ENCODE assay signal across 1 cellular context in the genomic region with DNA sequence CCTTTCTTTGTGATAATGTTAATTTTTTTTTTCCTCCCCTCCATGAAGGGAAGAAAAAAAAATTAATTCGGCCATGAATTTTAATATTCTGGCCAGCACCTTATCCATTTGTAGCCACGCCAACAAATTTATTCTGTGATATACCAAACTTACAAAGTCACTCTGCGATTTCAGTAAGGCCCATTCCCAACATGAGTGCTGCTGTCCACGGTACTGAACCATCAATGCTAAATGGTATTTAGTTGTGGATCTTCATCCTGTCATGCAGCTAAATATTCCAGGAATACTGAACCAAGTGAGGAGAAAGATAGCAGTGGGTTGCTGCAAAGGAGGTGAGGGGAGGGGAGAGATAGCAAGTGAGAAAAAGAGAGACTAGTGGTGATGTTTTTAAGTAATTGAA.
TF ChIP-seq lines count a peak whose summit lies in the region.

No MANE protein-coding gene starts in this region.

TF ChIP-seq in HepG2, 621 proteins besides CTCF, POLR2A, EP300 and RAD21 (continues in another document):
- peak; percentile 63; the same call in 1 of the 2 replicates for TF ChIP-seq MIXL1 (CRISPR knock-in tag; IDR thresholded peaks at IDR 0.05)
- TF ChIP-seq HDAC2 (CRISPR knock-in tag; IDR thresholded peaks at IDR 0.05), result peak; percentile 44; the same call in 1 of the 2 replicates
- 0 out of 2 replicates have a peak, but pooled peaks have one; percentile 50 for TF ChIP-seq NFKBIZ (CRISPR knock-in tag; IDR thresholded peaks at IDR 0.05)
- TF ChIP-seq, protein P1, sequence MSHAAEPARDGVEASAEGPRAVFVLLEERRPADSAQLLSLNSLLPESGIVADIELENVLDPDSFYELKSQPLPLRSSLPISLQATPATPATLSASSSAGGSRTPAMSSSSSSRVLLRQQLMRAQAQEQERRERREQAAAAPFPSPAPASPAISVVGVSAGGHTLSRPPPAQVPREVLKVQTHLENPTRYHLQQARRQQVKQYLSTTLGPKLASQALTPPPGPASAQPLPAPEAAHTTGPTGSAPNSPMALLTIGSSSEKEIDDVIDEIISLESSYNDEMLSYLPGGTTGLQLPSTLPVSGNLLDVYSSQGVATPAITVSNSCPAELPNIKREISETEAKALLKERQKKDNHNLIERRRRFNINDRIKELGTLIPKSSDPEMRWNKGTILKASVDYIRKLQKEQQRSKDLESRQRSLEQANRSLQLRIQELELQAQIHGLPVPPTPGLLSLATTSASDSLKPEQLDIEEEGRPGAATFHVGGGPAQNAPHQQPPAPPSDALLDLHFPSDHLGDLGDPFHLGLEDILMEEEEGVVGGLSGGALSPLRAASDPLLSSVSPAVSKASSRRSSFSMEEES (CRISPR knock-in tag; IDR thresholded peaks at IDR 0.05), result peak; percentile 48; the same call in 1 of the 2 replicates
- TF ChIP-seq, protein P2, sequence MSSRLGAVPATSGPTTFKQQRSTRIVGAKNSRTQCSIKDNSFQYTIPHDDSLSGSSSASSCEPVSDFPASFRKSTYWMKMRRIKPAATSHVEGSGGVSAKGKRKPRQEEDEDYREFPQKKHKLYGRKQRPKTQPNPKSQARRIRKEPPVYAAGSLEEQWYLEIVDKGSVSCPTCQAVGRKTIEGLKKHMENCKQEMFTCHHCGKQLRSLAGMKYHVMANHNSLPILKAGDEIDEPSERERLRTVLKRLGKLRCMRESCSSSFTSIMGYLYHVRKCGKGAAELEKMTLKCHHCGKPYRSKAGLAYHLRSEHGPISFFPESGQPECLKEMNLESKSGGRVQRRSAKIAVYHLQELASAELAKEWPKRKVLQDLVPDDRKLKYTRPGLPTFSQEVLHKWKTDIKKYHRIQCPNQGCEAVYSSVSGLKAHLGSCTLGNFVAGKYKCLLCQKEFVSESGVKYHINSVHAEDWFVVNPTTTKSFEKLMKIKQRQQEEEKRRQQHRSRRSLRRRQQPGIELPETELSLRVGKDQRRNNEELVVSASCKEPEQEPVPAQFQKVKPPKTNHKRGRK (CRISPR knock-in tag; IDR thresholded peaks at IDR 0.05), result no peak
- TF ChIP-seq HES4 (CRISPR knock-in tag; IDR thresholded peaks at IDR 0.05; ENCODE audit: borderline replicate concordance), result no peak
- TF ChIP-seq, protein P3, sequence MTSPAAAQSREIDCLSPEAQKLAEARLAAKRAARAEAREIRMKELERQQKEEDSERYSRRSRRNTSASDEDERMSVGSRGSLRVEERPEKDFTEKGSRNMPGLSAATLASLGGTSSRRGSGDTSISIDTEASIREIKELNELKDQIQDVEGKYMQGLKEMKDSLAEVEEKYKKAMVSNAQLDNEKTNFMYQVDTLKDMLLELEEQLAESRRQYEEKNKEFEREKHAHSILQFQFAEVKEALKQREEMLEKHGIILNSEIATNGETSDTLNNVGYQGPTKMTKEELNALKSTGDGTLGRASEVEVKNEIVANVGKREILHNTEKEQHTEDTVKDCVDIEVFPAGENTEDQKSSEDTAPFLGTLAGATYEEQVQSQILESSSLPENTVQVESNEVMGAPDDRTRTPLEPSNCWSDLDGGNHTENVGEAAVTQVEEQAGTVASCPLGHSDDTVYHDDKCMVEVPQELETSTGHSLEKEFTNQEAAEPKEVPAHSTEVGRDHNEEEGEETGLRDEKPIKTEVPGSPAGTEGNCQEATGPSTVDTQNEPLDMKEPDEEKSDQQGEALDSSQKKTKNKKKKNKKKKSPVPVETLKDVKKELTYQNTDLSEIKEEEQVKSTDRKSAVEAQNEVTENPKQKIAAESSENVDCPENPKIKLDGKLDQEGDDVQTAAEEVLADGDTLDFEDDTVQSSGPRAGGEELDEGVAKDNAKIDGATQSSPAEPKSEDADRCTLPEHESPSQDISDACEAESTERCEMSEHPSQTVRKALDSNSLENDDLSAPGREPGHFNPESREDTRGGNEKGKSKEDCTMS (CRISPR knock-in tag; conservative IDR thresholded peaks at IDR 0.05), result 0 out of 2 replicates have a peak, but pooled peaks have one; percentile 72
- TF ChIP-seq, protein P4, sequence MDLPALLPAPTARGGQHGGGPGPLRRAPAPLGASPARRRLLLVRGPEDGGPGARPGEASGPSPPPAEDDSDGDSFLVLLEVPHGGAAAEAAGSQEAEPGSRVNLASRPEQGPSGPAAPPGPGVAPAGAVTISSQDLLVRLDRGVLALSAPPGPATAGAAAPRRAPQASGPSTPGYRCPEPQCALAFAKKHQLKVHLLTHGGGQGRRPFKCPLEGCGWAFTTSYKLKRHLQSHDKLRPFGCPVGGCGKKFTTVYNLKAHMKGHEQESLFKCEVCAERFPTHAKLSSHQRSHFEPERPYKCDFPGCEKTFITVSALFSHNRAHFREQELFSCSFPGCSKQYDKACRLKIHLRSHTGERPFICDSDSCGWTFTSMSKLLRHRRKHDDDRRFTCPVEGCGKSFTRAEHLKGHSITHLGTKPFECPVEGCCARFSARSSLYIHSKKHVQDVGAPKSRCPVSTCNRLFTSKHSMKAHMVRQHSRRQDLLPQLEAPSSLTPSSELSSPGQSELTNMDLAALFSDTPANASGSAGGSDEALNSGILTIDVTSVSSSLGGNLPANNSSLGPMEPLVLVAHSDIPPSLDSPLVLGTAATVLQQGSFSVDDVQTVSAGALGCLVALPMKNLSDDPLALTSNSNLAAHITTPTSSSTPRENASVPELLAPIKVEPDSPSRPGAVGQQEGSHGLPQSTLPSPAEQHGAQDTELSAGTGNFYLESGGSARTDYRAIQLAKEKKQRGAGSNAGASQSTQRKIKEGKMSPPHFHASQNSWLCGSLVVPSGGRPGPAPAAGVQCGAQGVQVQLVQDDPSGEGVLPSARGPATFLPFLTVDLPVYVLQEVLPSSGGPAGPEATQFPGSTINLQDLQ (CRISPR knock-in tag; IDR thresholded peaks at IDR 0.05), result no peak
- no peak for TF ChIP-seq SETDB1 (CRISPR knock-in tag; IDR thresholded peaks at IDR 0.05; ENCODE audit: borderline replicate concordance)
- no peak for TF ChIP-seq SP2 (CRISPR knock-in tag; IDR thresholded peaks at IDR 0.05)
- no peak for TF ChIP-seq SP140L (CRISPR knock-in tag; IDR thresholded peaks at IDR 0.05; ENCODE audit: borderline replicate concordance)
- TF ChIP-seq RBM22 (optimal IDR thresholded peaks at IDR 0.05; ENCODE audit: low read length), result no peak
- TF ChIP-seq, protein P5, sequence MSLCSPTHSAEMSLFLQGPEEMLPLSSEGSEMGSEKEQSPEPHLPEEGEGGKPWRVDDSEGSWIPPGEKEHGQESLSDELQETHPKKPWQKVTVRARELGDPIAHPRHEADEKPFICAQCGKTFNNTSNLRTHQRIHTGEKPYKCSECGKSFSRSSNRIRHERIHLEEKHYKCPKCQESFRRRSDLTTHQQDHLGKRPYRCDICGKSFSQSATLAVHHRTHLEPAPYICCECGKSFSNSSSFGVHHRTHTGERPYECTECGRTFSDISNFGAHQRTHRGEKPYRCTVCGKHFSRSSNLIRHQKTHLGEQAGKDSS (CRISPR knock-in tag; IDR thresholded peaks at IDR 0.05; ENCODE audit: borderline replicate concordance, low read depth), result no peak
- peak; percentile 51; the same call in 1 of the 2 replicates for TF ChIP-seq ERF (CRISPR knock-in tag; IDR thresholded peaks at IDR 0.05)
- TF ChIP-seq, protein P6, sequence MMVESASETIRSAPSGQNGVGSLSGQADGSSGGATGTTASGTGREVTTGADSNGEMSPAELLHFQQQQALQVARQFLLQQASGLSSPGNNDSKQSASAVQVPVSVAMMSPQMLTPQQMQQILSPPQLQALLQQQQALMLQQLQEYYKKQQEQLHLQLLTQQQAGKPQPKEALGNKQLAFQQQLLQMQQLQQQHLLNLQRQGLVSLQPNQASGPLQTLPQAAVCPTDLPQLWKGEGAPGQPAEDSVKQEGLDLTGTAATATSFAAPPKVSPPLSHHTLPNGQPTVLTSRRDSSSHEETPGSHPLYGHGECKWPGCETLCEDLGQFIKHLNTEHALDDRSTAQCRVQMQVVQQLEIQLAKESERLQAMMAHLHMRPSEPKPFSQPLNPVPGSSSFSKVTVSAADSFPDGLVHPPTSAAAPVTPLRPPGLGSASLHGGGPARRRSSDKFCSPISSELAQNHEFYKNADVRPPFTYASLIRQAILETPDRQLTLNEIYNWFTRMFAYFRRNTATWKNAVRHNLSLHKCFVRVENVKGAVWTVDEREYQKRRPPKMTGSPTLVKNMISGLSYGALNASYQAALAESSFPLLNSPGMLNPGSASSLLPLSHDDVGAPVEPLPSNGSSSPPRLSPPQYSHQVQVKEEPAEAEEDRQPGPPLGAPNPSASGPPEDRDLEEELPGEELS (CRISPR knock-in tag; IDR thresholded peaks at IDR 0.05), result no peak
- TF ChIP-seq SYNCRIP (IDR thresholded peaks at IDR 0.05; ENCODE audit: insufficient read depth, low read depth, low read length), result no peak
- TF ChIP-seq, protein P7, sequence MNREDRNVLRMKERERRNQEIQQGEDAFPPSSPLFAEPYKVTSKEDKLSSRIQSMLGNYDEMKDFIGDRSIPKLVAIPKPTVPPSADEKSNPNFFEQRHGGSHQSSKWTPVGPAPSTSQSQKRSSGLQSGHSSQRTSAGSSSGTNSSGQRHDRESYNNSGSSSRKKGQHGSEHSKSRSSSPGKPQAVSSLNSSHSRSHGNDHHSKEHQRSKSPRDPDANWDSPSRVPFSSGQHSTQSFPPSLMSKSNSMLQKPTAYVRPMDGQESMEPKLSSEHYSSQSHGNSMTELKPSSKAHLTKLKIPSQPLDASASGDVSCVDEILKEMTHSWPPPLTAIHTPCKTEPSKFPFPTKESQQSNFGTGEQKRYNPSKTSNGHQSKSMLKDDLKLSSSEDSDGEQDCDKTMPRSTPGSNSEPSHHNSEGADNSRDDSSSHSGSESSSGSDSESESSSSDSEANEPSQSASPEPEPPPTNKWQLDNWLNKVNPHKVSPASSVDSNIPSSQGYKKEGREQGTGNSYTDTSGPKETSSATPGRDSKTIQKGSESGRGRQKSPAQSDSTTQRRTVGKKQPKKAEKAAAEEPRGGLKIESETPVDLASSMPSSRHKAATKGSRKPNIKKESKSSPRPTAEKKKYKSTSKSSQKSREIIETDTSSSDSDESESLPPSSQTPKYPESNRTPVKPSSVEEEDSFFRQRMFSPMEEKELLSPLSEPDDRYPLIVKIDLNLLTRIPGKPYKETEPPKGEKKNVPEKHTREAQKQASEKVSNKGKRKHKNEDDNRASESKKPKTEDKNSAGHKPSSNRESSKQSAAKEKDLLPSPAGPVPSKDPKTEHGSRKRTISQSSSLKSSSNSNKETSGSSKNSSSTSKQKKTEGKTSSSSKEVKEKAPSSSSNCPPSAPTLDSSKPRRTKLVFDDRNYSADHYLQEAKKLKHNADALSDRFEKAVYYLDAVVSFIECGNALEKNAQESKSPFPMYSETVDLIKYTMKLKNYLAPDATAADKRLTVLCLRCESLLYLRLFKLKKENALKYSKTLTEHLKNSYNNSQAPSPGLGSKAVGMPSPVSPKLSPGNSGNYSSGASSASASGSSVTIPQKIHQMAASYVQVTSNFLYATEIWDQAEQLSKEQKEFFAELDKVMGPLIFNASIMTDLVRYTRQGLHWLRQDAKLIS (CRISPR knock-in tag; IDR thresholded peaks at IDR 0.05), result no peak
- peak; percentile 57; the same call in 1 of the 2 replicates for TF ChIP-seq ZNF331 (CRISPR knock-in tag; IDR thresholded peaks at IDR 0.05)
- TF ChIP-seq ZBTB1 (CRISPR knock-in tag; IDR thresholded peaks at IDR 0.05; ENCODE audit: borderline replicate concordance), result peak; percentile 59; the same call in 1 of the 2 replicates
- peak; percentile 40; the same call in 1 of the 2 replicates for TF ChIP-seq RXRB (CRISPR knock-in tag; IDR thresholded peaks at IDR 0.05; ENCODE audit: borderline replicate concordance)
- TF ChIP-seq ZNF552 (CRISPR knock-in tag; IDR thresholded peaks at IDR 0.05; ENCODE audit: borderline replicate concordance), result no peak
- no peak for TF ChIP-seq SIX4 (CRISPR knock-in tag; IDR thresholded peaks at IDR 0.05)
- no peak for TF ChIP-seq XRCC5 (optimal IDR thresholded peaks at IDR 0.05; ENCODE audit: low read length)
- no peak for TF ChIP-seq RCOR2 (CRISPR knock-in tag; IDR thresholded peaks at IDR 0.05)
- peak; percentile 35; the same call in 1 of the 2 replicates for TF ChIP-seq JUND (CRISPR knock-in tag; IDR thresholded peaks at IDR 0.05)
- TF ChIP-seq ZNF549 (CRISPR knock-in tag; IDR thresholded peaks at IDR 0.05), result no peak
- no peak for TF ChIP-seq MYNN (CRISPR knock-in tag; IDR thresholded peaks at IDR 0.05; ENCODE audit: low read depth)
- TF ChIP-seq, protein P8, sequence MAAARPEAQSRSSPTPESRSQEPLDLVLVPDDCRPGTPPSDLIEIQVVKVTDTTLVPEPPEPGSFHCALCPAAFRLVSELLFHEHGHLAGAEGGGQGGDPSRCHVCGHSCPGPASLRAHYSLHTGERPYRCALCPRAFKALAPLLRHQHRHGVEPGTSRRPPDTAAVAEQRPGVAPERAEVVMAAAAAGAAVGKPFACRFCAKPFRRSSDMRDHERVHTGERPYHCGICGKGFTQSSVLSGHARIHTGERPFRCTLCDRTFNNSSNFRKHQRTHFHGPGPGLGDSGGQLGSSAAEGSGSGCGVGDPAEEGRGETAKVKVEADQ (CRISPR knock-in tag; IDR thresholded peaks at IDR 0.05; ENCODE audit: borderline replicate concordance), result no peak
- peak; percentile 98 for TF ChIP-seq MIER2 (CRISPR knock-in tag; IDR thresholded peaks at IDR 0.05)
- TF ChIP-seq, protein P9, sequence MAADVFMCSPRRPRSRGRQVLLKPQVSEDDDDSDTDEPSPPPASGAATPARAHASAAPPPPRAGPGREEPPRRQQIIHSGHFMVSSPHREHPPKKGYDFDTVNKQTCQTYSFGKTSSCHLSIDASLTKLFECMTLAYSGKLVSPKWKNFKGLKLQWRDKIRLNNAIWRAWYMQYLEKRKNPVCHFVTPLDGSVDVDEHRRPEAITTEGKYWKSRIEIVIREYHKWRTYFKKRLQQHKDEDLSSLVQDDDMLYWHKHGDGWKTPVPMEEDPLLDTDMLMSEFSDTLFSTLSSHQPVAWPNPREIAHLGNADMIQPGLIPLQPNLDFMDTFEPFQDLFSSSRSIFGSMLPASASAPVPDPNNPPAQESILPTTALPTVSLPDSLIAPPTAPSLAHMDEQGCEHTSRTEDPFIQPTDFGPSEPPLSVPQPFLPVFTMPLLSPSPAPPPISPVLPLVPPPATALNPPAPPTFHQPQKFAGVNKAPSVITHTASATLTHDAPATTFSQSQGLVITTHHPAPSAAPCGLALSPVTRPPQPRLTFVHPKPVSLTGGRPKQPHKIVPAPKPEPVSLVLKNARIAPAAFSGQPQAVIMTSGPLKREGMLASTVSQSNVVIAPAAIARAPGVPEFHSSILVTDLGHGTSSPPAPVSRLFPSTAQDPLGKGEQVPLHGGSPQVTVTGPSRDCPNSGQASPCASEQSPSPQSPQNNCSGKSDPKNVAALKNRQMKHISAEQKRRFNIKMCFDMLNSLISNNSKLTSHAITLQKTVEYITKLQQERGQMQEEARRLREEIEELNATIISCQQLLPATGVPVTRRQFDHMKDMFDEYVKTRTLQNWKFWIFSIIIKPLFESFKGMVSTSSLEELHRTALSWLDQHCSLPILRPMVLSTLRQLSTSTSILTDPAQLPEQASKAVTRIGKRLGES (CRISPR knock-in tag; IDR thresholded peaks at IDR 0.05; ENCODE audit: borderline replicate concordance), result no peak
- TF ChIP-seq, protein P10, sequence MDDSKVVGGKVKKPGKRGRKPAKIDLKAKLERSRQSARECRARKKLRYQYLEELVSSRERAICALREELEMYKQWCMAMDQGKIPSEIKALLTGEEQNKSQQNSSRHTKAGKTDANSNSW (CRISPR knock-in tag; IDR thresholded peaks at IDR 0.05; ENCODE audit: borderline replicate concordance), result no peak
- TF ChIP-seq IRF2 (CRISPR knock-in tag; IDR thresholded peaks at IDR 0.05), result 0 out of 2 replicates have a peak, but pooled peaks have one; percentile 17
- TF ChIP-seq, protein P11, sequence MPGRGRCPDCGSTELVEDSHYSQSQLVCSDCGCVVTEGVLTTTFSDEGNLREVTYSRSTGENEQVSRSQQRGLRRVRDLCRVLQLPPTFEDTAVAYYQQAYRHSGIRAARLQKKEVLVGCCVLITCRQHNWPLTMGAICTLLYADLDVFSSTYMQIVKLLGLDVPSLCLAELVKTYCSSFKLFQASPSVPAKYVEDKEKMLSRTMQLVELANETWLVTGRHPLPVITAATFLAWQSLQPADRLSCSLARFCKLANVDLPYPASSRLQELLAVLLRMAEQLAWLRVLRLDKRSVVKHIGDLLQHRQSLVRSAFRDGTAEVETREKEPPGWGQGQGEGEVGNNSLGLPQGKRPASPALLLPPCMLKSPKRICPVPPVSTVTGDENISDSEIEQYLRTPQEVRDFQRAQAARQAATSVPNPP (CRISPR knock-in tag; IDR thresholded peaks at IDR 0.05), result no peak
- no peak for TF ChIP-seq ZNF350 (CRISPR knock-in tag; IDR thresholded peaks at IDR 0.05; ENCODE audit: borderline replicate concordance, low read depth)
- TF ChIP-seq KAT8 (CRISPR knock-in tag; IDR thresholded peaks at IDR 0.05), result no peak
